In genomic region chr10:35153723-35154122, GRCh38 we compare ENCODE assay signal across 1 cellular context.
TF ChIP-seq lines count a peak whose summit lies in the region.

No MANE protein-coding gene starts in this region.

TF ChIP-seq in SK-N-SH treated with all-trans-retinoic acid at 6 μM for 48 hours, 23 proteins besides CTCF, POLR2A, EP300 and RAD21 (continued from another document):
- TF ChIP-seq TSHZ2 (CRISPR knock-in tag; IDR thresholded peaks at IDR 0.05) (peak; percentile 28; the same call in 1 of the 2 replicates), ISL1 (CRISPR knock-in tag; IDR thresholded peaks at IDR 0.05) (peak; percentile 56)
